ENCODE assay signal across 15 cellular contexts in the genomic region with DNA sequence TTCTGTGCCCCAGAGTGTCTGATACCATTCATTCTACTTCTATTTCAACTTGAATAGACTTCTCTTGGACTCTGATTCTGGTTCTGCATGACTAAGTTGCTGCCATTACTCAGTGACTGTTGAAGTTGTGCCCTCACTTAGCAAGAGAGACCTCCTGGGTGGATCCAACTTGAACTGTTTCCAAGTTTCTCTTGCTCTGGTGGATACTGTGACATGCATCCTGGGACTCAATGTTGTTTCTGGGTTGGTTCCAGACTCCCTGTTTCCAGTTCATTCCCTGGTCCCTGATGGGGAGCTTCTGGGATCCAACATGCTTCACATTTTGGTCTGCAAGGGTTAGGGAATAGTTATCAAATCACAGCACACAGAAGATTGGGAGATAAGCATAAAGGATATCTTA. TPM values are rescaled to one million over a fixed set of nuclear protein-coding genes. Genes with fewer than 3 reads are reported as not detected.
DNase-seq lines count a peak whose midpoint lies in the region; ATAC-seq and TF ChIP-seq lines count a peak whose summit lies in the region.
"Had no signal": no experiment of that assay in that cellular context is flagged by ENCODE, and none has a peak within 500 bp of the region (broad histone marks: within the 10 kb centered on the region; RNA-seq: fewer than 3 reads in every experiment).

No MANE protein-coding gene starts in this region.

- no peaks in the 10 kb centered on the region for H3K36me3 ChIP-seq in A673 (ENCODE audit: insufficient read depth, low read length, poor library complexity, severe bottlenecking)
- H3K36me3 ChIP-seq in HEK293 (ENCODE audit: control insufficient read depth in 2 of 2, insufficient read depth in 1 of 2, low read length in 2 of 2) = no peaks in the 10 kb centered on the region
- no peaks in the 10 kb centered on the region for H3K36me3 ChIP-seq in vagina
- H3K36me3 ChIP-seq: SJSA1 had no signal

- no TSS peak for BruUV-seq in A673 (replicated peaks; lab: Mats Ljungman, UMichigan)

- H3K4me1 ChIP-seq in A673 (ENCODE audit: insufficient read depth, low read length, poor library complexity, severe bottlenecking) (peaks cover 14% of the 10 kb centered on the region), HEK293 (ENCODE audit: control insufficient read depth, insufficient read depth, low read length) (no peaks in the 10 kb centered on the region; the same call in 1 of the 2 replicates), vagina (no peaks in the 10 kb centered on the region)
- H3K4me1 ChIP-seq: SJSA1 had no signal

- H3K4me3 ChIP-seq in A673 (ENCODE audit: low read depth, low read length, poor library complexity, severe bottlenecking) = no peak overlapping the region
- no peak overlapping the region for H3K4me3 ChIP-seq in HEK293 (ENCODE audit: low read depth, low read length)
- no peak overlapping the region for H3K4me3 ChIP-seq in vagina
- H3K4me3 ChIP-seq: dorsolateral prefrontal cortex, SJSA1 had no signal

- TF ChIP-seq CTCF in A673 (conservative IDR thresholded peaks at IDR 0.05; ENCODE audit: low read depth, low read length) = no peak
- TF ChIP-seq CTCF in HEK293 (tag by site-specific recombination; IDR thresholded peaks at IDR 0.05) = no peak
- TF ChIP-seq CTCF in vagina (IDR thresholded peaks at IDR 0.05) = no peak

- H3K27me3 ChIP-seq in A673 (replicated peaks; ENCODE audit: insufficient read depth, low read depth, low read length, poor library complexity) = no peaks in the 10 kb centered on the region
- no peaks in the 10 kb centered on the region for H3K27me3 ChIP-seq in vagina
- H3K27me3 ChIP-seq: dorsolateral prefrontal cortex had no signal

- ATAC-seq in GM21529 (IDR thresholded peaks at IDR 0.05; ENCODE audit: unreplicated experiment) = no peak
- no peak for ATAC-seq in GM21515 (IDR thresholded peaks at IDR 0.05; ENCODE audit: unreplicated experiment)
- ATAC-seq: activated CD8-positive, alpha-beta T cell treated with anti-CD3 and anti-CD28 coated beads for 36 hours had no signal

- no peak for TF ChIP-seq POLR2A in vagina (IDR thresholded peaks at IDR 0.05)

- DNase-seq in A673 (ENCODE audit: low spot score) = peak; percentile 45
- peak; percentile 10 for DNase-seq in amniotic stem cell (lab: John Stamatoyannopoulos, UW)
- peak; percentile 10 for DNase-seq in hepatic stellate cell (ENCODE audit: low spot score)
- DNase-seq in hypothalamus (lab: John Stamatoyannopoulos, UW) = no peak
- no peak for DNase-seq in vagina (ENCODE audit: extremely low spot score in 2 of 2)
- DNase-seq: activated CD8-positive, alpha-beta T cell treated with anti-CD3 and anti-CD28 coated beads for 36 hours; Calu3; dorsolateral prefrontal cortex; NCI-H2081; nucleus accumbens; stimulated activated naive CD4-positive, alpha-beta T cell treated with Interleukin-2 at 50 U/mL for 16 hours had no signal

- intact Hi-C loops in A673 (cut with micrococcal nuclease; ENCODE audit: unreplicated experiment) (no loop called here), vagina (cut with DNase I) (no loop called here)

- CTCF ChIA-PET in A673 (lab: Charles Lee) = no interaction called here
- CTCF ChIA-PET in HEK293 (lab: Yijun Ruan, JAX) = interaction anchor here (0.7 to 1.4 kb wide), 2 partner anchors 90 to 189 kb away, joined by 3 to 7 read pairs; no protein-coding TSS in a partner anchor

- H3K9me3 ChIP-seq in A673 (ENCODE audit: low read depth, low read length, poor library complexity, severe bottlenecking) (no peaks in the 10 kb centered on the region), HEK293 (ENCODE audit: control insufficient read depth, insufficient read depth, low read depth, low read length) (no peaks in the 10 kb centered on the region), vagina (no peaks in the 10 kb centered on the region)
- H3K9me3 ChIP-seq: SJSA1 had no signal

- H3K27ac ChIP-seq in A673 (ENCODE audit: low read depth, low read length, poor library complexity, severe bottlenecking) (no peak overlapping the region), HEK293 (ENCODE audit: extremely low read depth, low read depth, low read length) (no peak overlapping the region), vagina (no peak overlapping the region)
- H3K27ac ChIP-seq: dorsolateral prefrontal cortex, SJSA1 had no signal

- POLR2A ChIA-PET in A673 (lab: Charles Lee; ENCODE audit: low non-redundant PET) (no interaction called here), HEK293 (lab: Yijun Ruan, JAX) (interaction anchor here (0.7 kb wide), 1 partner anchor 24 kb away, joined by 3 read pairs; no protein-coding TSS in a partner anchor)

TF ChIP-seq in HEK293, 187 proteins besides CTCF, POLR2A, EP300 and RAD21 (continues in another document):
- TF ChIP-seq ZNF18 (tag by site-specific recombination; IDR thresholded peaks at IDR 0.05) = 0 out of 2 replicates have a peak, but pooled peaks have one; percentile 13
- no peak for TF ChIP-seq GLI4 (tag by site-specific recombination; IDR thresholded peaks at IDR 0.05)
- TF ChIP-seq ZNF660 (tag by site-specific recombination; IDR thresholded peaks at IDR 0.05) = no peak
- no peak for TF ChIP-seq ZNF501 (tag by site-specific recombination; IDR thresholded peaks at IDR 0.05)
- no peak for TF ChIP-seq ZNF239 (tag by site-specific recombination; IDR thresholded peaks at IDR 0.05)
- TF ChIP-seq ZNF248 (tag by site-specific recombination; IDR thresholded peaks at IDR 0.05) = no peak
- peak; percentile 48 for TF ChIP-seq ZBTB48 (tag by site-specific recombination; IDR thresholded peaks at IDR 0.05)
- no peak for TF ChIP-seq ZNF140 (tag by site-specific recombination; IDR thresholded peaks at IDR 0.05)
- TF ChIP-seq ZNF792 (tag by site-specific recombination; IDR thresholded peaks at IDR 0.05) = no peak
- TF ChIP-seq ZNF555 (tag by site-specific recombination; conservative IDR thresholded peaks at IDR 0.05) = no peak
- TF ChIP-seq ZNF488 (tag by site-specific recombination; IDR thresholded peaks at IDR 0.05) = no peak
- TF ChIP-seq ZFP41 (tag by site-specific recombination; IDR thresholded peaks at IDR 0.05; ENCODE audit: borderline replicate concordance) = no peak
- TF ChIP-seq ZNF37A (tag by site-specific recombination; IDR thresholded peaks at IDR 0.05) = no peak
- TF ChIP-seq ZNF664 (tag by site-specific recombination; IDR thresholded peaks at IDR 0.05) = no peak
- TF ChIP-seq ZBTB17 (tag by site-specific recombination; IDR thresholded peaks at IDR 0.05) = peak; percentile 60; the same call in 1 of the 2 replicates
- TF ChIP-seq ZBTB21 (tag by site-specific recombination; IDR thresholded peaks at IDR 0.05) = no peak
- no peak for TF ChIP-seq ZNF658 (tag by site-specific recombination; IDR thresholded peaks at IDR 0.05)
- peak; percentile 82 for TF ChIP-seq WT1 (tag by site-specific recombination; IDR thresholded peaks at IDR 0.05)
- TF ChIP-seq ZNF560 (tag by site-specific recombination; IDR thresholded peaks at IDR 0.05; ENCODE audit: borderline replicate concordance) = no peak
- TF ChIP-seq ZNF701 (tag by site-specific recombination; IDR thresholded peaks at IDR 0.05) = no peak
- no peak for TF ChIP-seq SCRT1 (tag by site-specific recombination; IDR thresholded peaks at IDR 0.05; ENCODE audit: borderline replicate concordance)
- TF ChIP-seq ZNF513 (tag by site-specific recombination; IDR thresholded peaks at IDR 0.05) = no peak
- TF ChIP-seq ZNF629 (tag by site-specific recombination; IDR thresholded peaks at IDR 0.05) = peak; percentile 51; the same call in 1 of the 2 replicates
- TF ChIP-seq, protein P1, sequence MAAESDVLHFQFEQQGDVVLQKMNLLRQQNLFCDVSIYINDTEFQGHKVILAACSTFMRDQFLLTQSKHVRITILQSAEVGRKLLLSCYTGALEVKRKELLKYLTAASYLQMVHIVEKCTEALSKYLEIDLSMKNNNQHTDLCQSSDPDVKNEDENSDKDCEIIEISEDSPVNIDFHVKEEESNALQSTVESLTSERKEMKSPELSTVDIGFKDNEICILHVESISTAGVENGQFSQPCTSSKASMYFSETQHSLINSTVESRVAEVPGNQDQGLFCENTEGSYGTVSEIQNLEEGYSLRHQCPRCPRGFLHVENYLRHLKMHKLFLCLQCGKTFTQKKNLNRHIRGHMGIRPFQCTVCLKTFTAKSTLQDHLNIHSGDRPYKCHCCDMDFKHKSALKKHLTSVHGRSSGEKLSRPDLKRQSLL (tag by site-specific recombination; IDR thresholded peaks at IDR 0.05) = no peak

RNA-seq across cellular contexts. Expression of gene PRPF18, which starts 26.2 kb away (rescaled TPM):
- 21.9 and 22.9 TPM in 2 replicates for total RNA-seq in A673 (2021)
- 25.8 TPM for total RNA-seq in vagina

RNA-seq across cellular contexts. Expression of gene BEND7, which starts 31.8 kb away (rescaled TPM):
- total RNA-seq in A673 (2021) (14.8 and 19.5 TPM in 2 replicates), vagina (16.2 TPM)
- total RNA-seq: activated CD8-positive, alpha-beta T cell treated with anti-CD3 and anti-CD28 coated beads for 36 hours had no signal

Comparison
In these comparisons a context has a peak if more than half of its experiments do, and no peak if none do; other contexts are left out.
1. DNase-seq: peak in A673 (single experiment), amniotic stem cell (single experiment) and hepatic stellate cell (single experiment); none in hypothalamus (0 of 51) and vagina (0 of 2).